1 cellular context compared by ENCODE assay signal in genomic region chr10:102394801-102395676, GRCh38.
TF ChIP-seq lines count a peak whose summit lies in the region.

No MANE protein-coding gene starts in this region.

TF ChIP-seq in HepG2, 621 proteins besides CTCF, POLR2A, EP300 and RAD21 (continued from another document):
- TF ChIP-seq MXD3 (CRISPR knock-in tag; IDR thresholded peaks at IDR 0.05) (no peak), KLF6 (CRISPR knock-in tag; IDR thresholded peaks at IDR 0.05) (0 out of 2 replicates have a peak, but pooled peaks have one; percentile 20), GPN1 (CRISPR knock-in tag; IDR thresholded peaks at IDR 0.05; ENCODE audit: borderline replicate concordance) (no peak; the same call in 1 of the 2 replicates), CAMTA2 (CRISPR knock-in tag; IDR thresholded peaks at IDR 0.05; ENCODE audit: borderline replicate concordance) (0 out of 2 replicates have a peak, but pooled peaks have one; percentile 14), ZNF225 (CRISPR knock-in tag; IDR thresholded peaks at IDR 0.05) (no peak), ZNF597 (CRISPR knock-in tag; IDR thresholded peaks at IDR 0.05) (no peak), ZNF652 (CRISPR knock-in tag; IDR thresholded peaks at IDR 0.05; ENCODE audit: borderline replicate concordance, low read depth) (peak; percentile 31; the same call in 1 of the 2 replicates), PATZ1 (CRISPR knock-in tag; IDR thresholded peaks at IDR 0.05) (peak; percentile 58; the same call in 1 of the 2 replicates), PHF20 (CRISPR knock-in tag; IDR thresholded peaks at IDR 0.05) (no peak), ZNF800 (CRISPR knock-in tag; IDR thresholded peaks at IDR 0.05) (no peak), ZNF414 (CRISPR knock-in tag; IDR thresholded peaks at IDR 0.05) (no peak), ZBTB43 (CRISPR knock-in tag; conservative IDR thresholded peaks at IDR 0.05) (no peak), KIAA2018 (CRISPR knock-in tag; IDR thresholded peaks at IDR 0.05; ENCODE audit: borderline replicate concordance) (no peak), ZNF567 (CRISPR knock-in tag; IDR thresholded peaks at IDR 0.05; ENCODE audit: borderline replicate concordance) (0 out of 2 replicates have a peak, but pooled peaks have one; percentile 24), ARNT (IDR thresholded peaks at IDR 0.05) (no peak), ZSCAN31 (CRISPR knock-in tag; IDR thresholded peaks at IDR 0.05; ENCODE audit: low read depth) (no peak), JDP2 (CRISPR knock-in tag; IDR thresholded peaks at IDR 0.05; ENCODE audit: borderline replicate concordance) (no peak), TEAD3 (CRISPR knock-in tag; optimal IDR thresholded peaks at IDR 0.05; ENCODE audit: borderline replicate concordance) (peak; percentile 67), THYN1 (CRISPR knock-in tag; IDR thresholded peaks at IDR 0.05; ENCODE audit: borderline replicate concordance, low read depth) (no peak), DNMT1 (CRISPR knock-in tag; IDR thresholded peaks at IDR 0.05) (no peak), KAT8 (CRISPR knock-in tag; IDR thresholded peaks at IDR 0.05) (0 out of 2 replicates have a peak, but pooled peaks have one; percentile 29), ZNF124 (CRISPR knock-in tag; IDR thresholded peaks at IDR 0.05) (no peak), SATB2 (CRISPR knock-in tag; IDR thresholded peaks at IDR 0.05) (no peak)
